10 cellular contexts compared by ENCODE assay signal in the genomic region with DNA sequence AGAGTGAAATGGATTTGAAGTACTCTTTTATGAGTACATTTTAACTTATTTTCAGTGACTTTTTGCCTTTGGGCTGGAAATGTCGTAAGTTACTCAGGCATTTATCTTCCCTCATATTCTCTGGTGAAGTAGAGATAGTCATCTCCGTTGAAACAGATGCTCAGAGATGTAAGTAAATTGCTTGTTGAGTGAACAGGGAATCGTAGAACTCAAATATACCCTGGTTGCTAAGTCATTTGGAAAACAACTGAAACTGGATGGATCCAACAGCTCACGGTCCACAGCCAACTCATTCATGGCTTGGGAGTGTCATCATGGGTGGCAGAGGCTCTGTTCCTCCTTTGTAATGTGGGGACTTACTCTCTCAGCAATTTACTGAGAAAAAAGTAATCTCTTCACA.
DNase-seq lines count a peak whose midpoint lies in the region; ATAC-seq, FAIRE-seq and TF ChIP-seq lines count a peak whose summit lies in the region.
"Had no signal": no experiment of that assay in that cellular context is flagged by ENCODE, and none has a peak within 500 bp of the region (broad histone marks: within the 10 kb centered on the region; RNA-seq: fewer than 3 reads in every experiment).

No MANE protein-coding gene starts in this region.

- no peak for TF ChIP-seq POLR2A in suprapubic skin (IDR thresholded peaks at IDR 0.05)

- peaks cover 20% of the 10 kb centered on the region for H3K4me1 ChIP-seq in suprapubic skin

- H3K27ac ChIP-seq in VCaP (peak overlapping the region; percentile 60), suprapubic skin (peak overlapping the region; percentile 50)

- TF ChIP-seq CTCF in VCaP (conservative IDR thresholded peaks at IDR 0.05) (no peak), suprapubic skin (IDR thresholded peaks at IDR 0.05) (no peak), D721Med (IDR thresholded peaks at IDR 0.05; ENCODE audit: insufficient read depth, missing control alignments) (no peak)

- DNase-seq in GM04503 (ENCODE audit: low read depth) (peak; percentile 74), left ventricle myocardium superior (no peak), suprapubic skin (ENCODE audit: low spot score in 2 of 2) (no peak), hypothalamus (lab: John Stamatoyannopoulos, UW) (no peak), D721Med (ENCODE audit: insufficient read length, low spot score) (no peak)
- DNase-seq: endodermal cell, NCI-H526 had no signal

- peaks cover 19% of the 10 kb centered on the region for H3K27me3 ChIP-seq in suprapubic skin

- ATAC-seq in left ventricle myocardium superior: peak; percentile 33
- no peak for ATAC-seq in HG02840 (IDR thresholded peaks at IDR 0.05; ENCODE audit: low FRiP score, unreplicated experiment)
- ATAC-seq: GM12878 had no signal

- 40% methylated on average over 4 of the region's 4 CpGs for WGBS in suprapubic skin

- intact Hi-C loops in left ventricle myocardium superior (cut with micrococcal nuclease): no loop called here

- no peak for TF ChIP-seq EP300 in suprapubic skin (IDR thresholded peaks at IDR 0.05)

- no peaks in the 10 kb centered on the region for H3K36me3 ChIP-seq in suprapubic skin

- FAIRE-seq in D721Med (lab: Jason Lieb, UNC): no peak
- FAIRE-seq: GM12878 had no signal

- H3K4me3 ChIP-seq in suprapubic skin: peak overlapping the region; percentile 63
- H3K4me3 ChIP-seq: GM12878 had no signal

- H3K9me3 ChIP-seq in suprapubic skin: no peaks in the 10 kb centered on the region
